8 cellular contexts compared by ENCODE assay signal in genomic region chr12:47821346-47821706, GRCh38. TPM values are rescaled to one million over a fixed set of nuclear protein-coding genes. Genes with fewer than 3 reads are reported as not detected.
DNase-seq lines count a peak whose midpoint lies in the region; ATAC-seq and TF ChIP-seq lines count a peak whose summit lies in the region.

No MANE protein-coding gene starts in this region.

- CTCF ChIA-PET in activated CD4-positive, alpha-beta T cell treated with anti-CD3 and anti-CD28 coated beads for 36 hours (lab: Charles Lee): interaction anchor here (1.0 to 7.1 kb wide), 4 partner anchors 11 to 18 kb away, joined by 3 to 117 read pairs (median 6); no protein-coding TSS in a partner anchor
- CTCF ChIA-PET in HEK293T (lab: Yijun Ruan, JAX): interaction anchor here (1.4 kb wide), 1 partner anchor 8 kb away, joined by 3 read pairs; no protein-coding TSS in a partner anchor

- DNase-seq in activated CD4-positive, alpha-beta T cell treated with anti-CD3 and anti-CD28 coated beads for 36 hours: no peak
- no peak for DNase-seq in activated CD4-positive, alpha-beta T cell treated with anti-CD3 and anti-CD28 coated beads for 48 hours
- DNase-seq in ascending aorta (ENCODE audit: low spot score in 2 of 2) (peak in 1 of 2 donors; percentile 83), lower lobe of right lung (no peak), thyroid gland (no peak), HEK293T (ENCODE audit: extremely low spot score) (no peak)

- H3K4me1 ChIP-seq in ascending aorta (peaks cover 37 to 68% of the 10 kb centered on the region in 2 donors), lower lobe of right lung (peaks cover 87% of the 10 kb centered on the region), thyroid gland (peaks cover 71 to 82% of the 10 kb centered on the region in 2 donors)

- intact Hi-C loops in activated CD4-positive, alpha-beta T cell treated with anti-CD3 and anti-CD28 coated beads for 36 hours (cut with DNase I, micrococcal nuclease): loop anchor here in 1 of 2 experiments (5.0 kb wide), 1 partner anchor 1449 kb away; the partner anchor contains the start of gene SLC38A2
- intact Hi-C loops in ascending aorta (cut with DNase I): loop anchor here (5.0 to 10.0 kb wide), 3 partner anchors 376 to 1449 kb away; partner anchors contain the start of gene SLC38A2
- intact Hi-C loops in lower lobe of right lung (cut with DNase I): no loop called here
- intact Hi-C loops in thyroid gland (cut with DNase I): no loop called here

- TF ChIP-seq POLR2A in thyroid gland (IDR thresholded peaks at IDR 0.05): no peak

- H3K27me3 ChIP-seq in ascending aorta (no peaks in the 10 kb centered on the region), lower lobe of right lung (ENCODE audit: low read depth) (no peaks in the 10 kb centered on the region), thyroid gland (no peaks in the 10 kb centered on the region)

- H3K4me3 Mint-ChIP-seq in activated CD4-positive, alpha-beta T cell treated with anti-CD3 and anti-CD28 coated beads for 36 hours: peak overlapping the region; percentile 93

- peaks cover 68% of the 10 kb centered on the region for H3K4me1 Mint-ChIP-seq in activated CD4-positive, alpha-beta T cell treated with anti-CD3 and anti-CD28 coated beads for 36 hours

- no peaks in the 10 kb centered on the region for H3K9me3 Mint-ChIP-seq in activated CD4-positive, alpha-beta T cell treated with anti-CD3 and anti-CD28 coated beads for 36 hours (ENCODE audit: low read depth)

- peak overlapping the region; percentile 99 for H3K27ac Mint-ChIP-seq in activated CD4-positive, alpha-beta T cell treated with anti-CD3 and anti-CD28 coated beads for 36 hours

- H3K36me3 ChIP-seq in ascending aorta (no peaks in the 10 kb centered on the region), lower lobe of right lung (no peaks in the 10 kb centered on the region), thyroid gland (no peaks in the 10 kb centered on the region)

- H3K4me3 ChIP-seq in ascending aorta (peak overlapping the region; percentile 88 to 89), lower lobe of right lung (peak overlapping the region; percentile 72), thyroid gland (replicated peaks in 1 of 3) (no peak overlapping the region)

- no peaks in the 10 kb centered on the region for H3K27me3 Mint-ChIP-seq in activated CD4-positive, alpha-beta T cell treated with anti-CD3 and anti-CD28 coated beads for 36 hours

- no peak for ATAC-seq in activated CD4-positive, alpha-beta T cell treated with anti-CD3 and anti-CD28 coated beads for 36 hours
- no peak for ATAC-seq in lower lobe of right lung
- ATAC-seq in HG03159 (IDR thresholded peaks at IDR 0.05; ENCODE audit: unreplicated experiment): no peak
- no peak for ATAC-seq in GM18909 (IDR thresholded peaks at IDR 0.05; ENCODE audit: poor library complexity, unreplicated experiment)

- H3K36me3 Mint-ChIP-seq in activated CD4-positive, alpha-beta T cell treated with anti-CD3 and anti-CD28 coated beads for 36 hours (ENCODE audit: low read depth): peaks cover 28% of the 10 kb centered on the region

- TF ChIP-seq CTCF in ascending aorta (IDR thresholded peaks at IDR 0.05) (no peak), lower lobe of right lung (IDR thresholded peaks at IDR 0.05) (no peak), thyroid gland (IDR thresholded peaks at IDR 0.05) (no peak)

- H3K27ac ChIP-seq in ascending aorta: peak overlapping the region; percentile 97
- H3K27ac ChIP-seq in lower lobe of right lung: peak overlapping the region; percentile 97
- peak overlapping the region; percentile 94 to 98 (median 98) for H3K27ac ChIP-seq in thyroid gland

- POLR2A ChIA-PET in activated CD4-positive, alpha-beta T cell treated with anti-CD3 and anti-CD28 coated beads for 36 hours (lab: Charles Lee): interaction anchor here (1.6 to 7.3 kb wide), 2 partner anchors 12 to 13 kb away, joined by 7 to 90 read pairs; no protein-coding TSS in a partner anchor
- POLR2A ChIA-PET in HEK293T (lab: Yijun Ruan, JAX): interaction anchor here (1.1 to 3.0 kb wide), 4 partner anchors 8 to 115 kb away, joined by 4 to 14 read pairs (median 8); partner anchors contain the start of gene RPAP3

- H3K9me3 ChIP-seq in ascending aorta (no peaks in the 10 kb centered on the region), lower lobe of right lung (no peaks in the 10 kb centered on the region), thyroid gland (no peaks in the 10 kb centered on the region)

- WGBS in thyroid gland, 2 donors: 82 to 89% methylated on average over 4 of the region's 4 CpGs

TF ChIP-seq in HEK293T, 16 proteins besides CTCF, POLR2A, EP300 and RAD21:
- TF ChIP-seq LEF1 (IDR thresholded peaks at IDR 0.05; ENCODE audit: borderline replicate concordance) (no peak), HDGF (IDR thresholded peaks at IDR 0.05; ENCODE audit: borderline replicate concordance) (no peak), SUZ12 (IDR thresholded peaks at IDR 0.05) (no peak), FOXM1 (IDR thresholded peaks at IDR 0.05; ENCODE audit: borderline replicate concordance) (no peak), TARDBP (IDR thresholded peaks at IDR 0.05) (no peak), ARNT (IDR thresholded peaks at IDR 0.05) (no peak), PKNOX1 (IDR thresholded peaks at IDR 0.05) (no peak), L3MBTL2 (conservative IDR thresholded peaks at IDR 0.05) (no peak), ELF4 (IDR thresholded peaks at IDR 0.05) (no peak), FOXA1 (IDR thresholded peaks at IDR 0.05) (no peak), NFRKB (IDR thresholded peaks at IDR 0.05) (no peak), SP1 (IDR thresholded peaks at IDR 0.05) (no peak), BHLHE40 (IDR thresholded peaks at IDR 0.05; ENCODE audit: borderline replicate concordance) (no peak)

RNA-seq across cellular contexts. Expression of gene HDAC7, which starts 1.6 kb away (rescaled TPM):
- 100 to 1,000 TPM; 331 to 385 TPM for total RNA-seq in activated CD4-positive, alpha-beta T cell treated with anti-CD3 and anti-CD28 coated beads for 36 hours
- total RNA-seq in ascending aorta: 202 TPM
- total RNA-seq in lower lobe of right lung: 104 TPM
- total RNA-seq in thyroid gland: 10 to 100 TPM; 44.5 to 61.9 (median 52.6) TPM

RNA-seq across cellular contexts. Expression of gene SLC48A1, which starts 48.3 kb away (rescaled TPM):
- total RNA-seq in activated CD4-positive, alpha-beta T cell treated with anti-CD3 and anti-CD28 coated beads for 36 hours: 1 to 10 TPM; 5.9 to 8.5 TPM
- total RNA-seq in ascending aorta (144 TPM), lower lobe of right lung (39.9 TPM), thyroid gland (100 to 1,000 TPM in 3 of 4 donors, 10 to 100 TPM in 1; 59.3 to 276 (median 187) TPM)

Comparison
In these comparisons a context has a peak if more than half of its experiments do, and no peak if none do; other contexts are left out.
1. H3K4me3 ChIP-seq: peak in ascending aorta (2 of 2) and lower lobe of right lung (single experiment); none in thyroid gland (0 of 3).
2. Peak in every context shown above with its lines, with median percentiles within 50 percentile points of each other: H3K27ac ChIP-seq.